8 cellular contexts compared by ENCODE assay signal in genomic region chr22:19943665-19944026, GRCh38. TPM values are rescaled to one million over a fixed set of nuclear protein-coding genes. Genes with fewer than 3 reads are reported as not detected.
DNase-seq lines count a peak whose midpoint lies in the region; ATAC-seq lines count a peak whose summit lies in the region.

No MANE protein-coding gene starts in this region.

- no peaks in the 10 kb centered on the region for H3K9me3 ChIP-seq in MG63

- H3K9me3 Mint-ChIP-seq in central memory CD8-positive, alpha-beta T cell = no peaks in the 10 kb centered on the region
- no peaks in the 10 kb centered on the region for H3K9me3 Mint-ChIP-seq in naive B cell

- H3K27me3 ChIP-seq in MG63 = no peaks in the 10 kb centered on the region

- H3K36me3 Mint-ChIP-seq in central memory CD8-positive, alpha-beta T cell (ENCODE audit: insufficient read depth) = peaks cover 6% of the 10 kb centered on the region
- H3K36me3 Mint-ChIP-seq in naive B cell = no peaks in the 10 kb centered on the region

- no peak for ATAC-seq in central memory CD8-positive, alpha-beta T cell (replicated peaks; ENCODE audit: extremely low read depth, poor library complexity, severe bottlenecking)
- ATAC-seq in naive B cell (ENCODE audit: low read depth in 2 of 2) = no peak
- ATAC-seq in GM21367 (IDR thresholded peaks at IDR 0.05; ENCODE audit: unreplicated experiment) = no peak
- no peak for ATAC-seq in GM18907 (IDR thresholded peaks at IDR 0.05; ENCODE audit: unreplicated experiment)

- H3K27me3 Mint-ChIP-seq in central memory CD8-positive, alpha-beta T cell = no peaks in the 10 kb centered on the region
- H3K27me3 Mint-ChIP-seq in naive B cell = no peaks in the 10 kb centered on the region

- DNase-seq in EH (ENCODE audit: low read depth) = peak; percentile 93
- peak; percentile 72 for DNase-seq in MG63
- DNase-seq in central memory CD8-positive, alpha-beta T cell (ENCODE audit: low spot score in 2 of 2) = no peak
- DNase-seq in naive B cell = no peak
- no peak for DNase-seq in NCI-H2029 treated with DMSO at 0.1 percent for 48 hours (lab: John Stamatoyannopoulos, UW)
- DNase-seq in activated gamma-delta T cell (lab: John Stamatoyannopoulos, UW) = no peak

- H3K4me3 Mint-ChIP-seq in central memory CD8-positive, alpha-beta T cell = no peak overlapping the region
- H3K4me3 Mint-ChIP-seq in naive B cell = peak overlapping the region in 6 of 8 donors; percentile 7 to 97 (median 84)

- H3K4me3 ChIP-seq in MG63 = no peak overlapping the region

- peak overlapping the region; percentile 95 for H3K27ac Mint-ChIP-seq in central memory CD8-positive, alpha-beta T cell (ENCODE audit: low read depth)
- peak overlapping the region in 4 of 6 donors; percentile 12 to 80 (median 62) for H3K27ac Mint-ChIP-seq in naive B cell

- H3K36me3 ChIP-seq in MG63 = peaks cover 26% of the 10 kb centered on the region

- peaks cover 47% of the 10 kb centered on the region for H3K4me1 Mint-ChIP-seq in central memory CD8-positive, alpha-beta T cell
- H3K4me1 Mint-ChIP-seq in naive B cell = peaks cover 37 to 71% (median 62%) of the 10 kb centered on the region in 3 donors

RNA-seq across cellular contexts. Expression of gene TXNRD2, which starts 2.0 kb away (rescaled TPM):
- total RNA-seq in MG63 (2014; rRNA removed; shearing (Covaris generic); ENCODE audit: low replicate concordance) = 52.7 and 61.8 TPM in 2 replicates
- polyA plus RNA-seq in naive B cell (ENCODE audit: low read depth in 6 of 6) = 10 to 100 TPM in 3 of 6 donors, 1 to 10 TPM in 3; 8.1 to 14.7 (median 10.1) TPM

RNA-seq across cellular contexts. Expression of gene COMT, which starts 2.1 kb away (rescaled TPM):
- total RNA-seq in MG63 (2014; rRNA removed; shearing (Covaris generic); ENCODE audit: low replicate concordance) = 178 and 263 TPM in 2 replicates
- polyA plus RNA-seq in naive B cell (ENCODE audit: low read depth in 6 of 6) = 10 to 100 TPM; 62.2 to 76.0 (median 69.6) TPM

Comparison
In these comparisons a context has a peak if more than half of its experiments do, and no peak if none do; other contexts are left out.
1. DNase-seq: peak in EH (single experiment) and MG63 (single experiment); none in central memory CD8-positive, alpha-beta T cell (0 of 2), naive B cell (single experiment), NCI-H2029 treated with DMSO at 0.1 percent for 48 hours (single experiment) and activated gamma-delta T cell (single experiment).